9 cellular contexts compared by ENCODE assay signal in the genomic region with DNA sequence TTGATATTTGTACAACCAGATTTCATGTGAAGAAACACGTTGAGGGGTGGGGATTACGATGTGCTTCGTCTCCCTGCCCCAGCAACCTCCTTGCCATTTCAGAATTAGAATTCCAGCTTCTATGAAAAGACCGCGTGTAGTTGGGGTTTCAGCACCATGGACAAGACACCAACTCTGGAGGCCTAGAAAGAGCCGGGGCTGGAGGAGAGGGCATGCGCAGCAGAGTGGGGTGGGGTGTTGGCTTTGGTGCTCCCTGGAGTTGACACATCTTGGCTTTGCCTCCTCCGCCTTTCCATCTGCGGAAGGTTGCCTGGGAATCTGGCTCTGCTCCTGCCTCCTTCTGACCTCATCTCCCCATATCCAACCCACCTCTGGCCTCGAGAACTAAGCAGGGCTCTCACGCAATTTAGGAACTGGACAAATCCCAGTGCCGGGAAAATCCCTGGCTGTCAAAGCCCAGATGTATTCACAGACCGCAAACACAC. TPM values are rescaled to one million over a fixed set of nuclear protein-coding genes. Genes with fewer than 3 reads are reported as not detected.
DNase-seq lines count a peak whose midpoint lies in the region; ATAC-seq and TF ChIP-seq lines count a peak whose summit lies in the region.
"Had no signal": no experiment of that assay in that cellular context is flagged by ENCODE, and none has a peak within 500 bp of the region (broad histone marks: within the 10 kb centered on the region; RNA-seq: fewer than 3 reads in every experiment).

No MANE protein-coding gene starts in this region.

- H3K36me3 ChIP-seq in right atrium auricular region (no peaks in the 10 kb centered on the region), upper lobe of right lung (no peaks in the 10 kb centered on the region)

- no peak overlapping the region for H3K4me3 Mint-ChIP-seq in activated naive CD8-positive, alpha-beta T cell treated with anti-CD3 and anti-CD28 coated beads for 36 hours
- no peak overlapping the region for H3K4me3 Mint-ChIP-seq in activated naive CD8-positive, alpha-beta T cell treated with anti-CD3 and anti-CD28 coated beads, Interleukin-2, amount 50 U/mL, for 24 hours
- H3K4me3 Mint-ChIP-seq in activated CD4-positive, alpha-beta memory T cell treated with anti-CD3 and anti-CD28 coated beads for 36 hours = no peak overlapping the region
- H3K4me3 Mint-ChIP-seq in CD14-positive monocyte = no peak overlapping the region
- H3K4me3 Mint-ChIP-seq: CD4-positive, CD25-positive, alpha-beta regulatory T cell had no signal

- no peak for TF ChIP-seq CTCF in right atrium auricular region (IDR thresholded peaks at IDR 0.05)
- no peak for TF ChIP-seq CTCF in upper lobe of right lung (IDR thresholded peaks at IDR 0.05)
- no peak for TF ChIP-seq CTCF in CD14-positive monocyte (IDR thresholded peaks at IDR 0.05)

- H3K4me3 ChIP-seq in right atrium auricular region (no peak overlapping the region), upper lobe of right lung (no peak overlapping the region)

- H3K27me3 ChIP-seq in right atrium auricular region (no peaks in the 10 kb centered on the region), upper lobe of right lung (peaks cover 14% of the 10 kb centered on the region)

- no peaks in the 10 kb centered on the region for H3K9me3 Mint-ChIP-seq in activated naive CD8-positive, alpha-beta T cell treated with anti-CD3 and anti-CD28 coated beads for 36 hours
- no peaks in the 10 kb centered on the region for H3K9me3 Mint-ChIP-seq in activated naive CD8-positive, alpha-beta T cell treated with anti-CD3 and anti-CD28 coated beads, Interleukin-2, amount 50 U/mL, for 24 hours
- no peaks in the 10 kb centered on the region for H3K9me3 Mint-ChIP-seq in activated CD4-positive, alpha-beta memory T cell treated with anti-CD3 and anti-CD28 coated beads for 36 hours
- H3K9me3 Mint-ChIP-seq in CD14-positive monocyte = peaks cover 0 to 3% (median 0%) of the 10 kb centered on the region in 7 donors
- H3K9me3 Mint-ChIP-seq: CD4-positive, CD25-positive, alpha-beta regulatory T cell had no signal

- POLR2A ChIA-PET in activated CD4-positive, alpha-beta memory T cell treated with anti-CD3 and anti-CD28 coated beads for 36 hours (lab: Charles Lee) = interaction anchor here (0.5 kb wide), 1 partner anchor 1305 kb away, joined by 3 read pairs; no protein-coding TSS in a partner anchor

- no peak overlapping the region for H3K27ac ChIP-seq in right atrium auricular region
- no peak overlapping the region for H3K27ac ChIP-seq in upper lobe of right lung

- ATAC-seq in activated naive CD8-positive, alpha-beta T cell treated with anti-CD3 and anti-CD28 coated beads, Interleukin-2, amount 50 U/mL, for 24 hours = no peak
- ATAC-seq in upper lobe of right lung (peak; percentile 54), HG02973 (IDR thresholded peaks at IDR 0.05; ENCODE audit: unreplicated experiment) (no peak)

- no peaks in the 10 kb centered on the region for H3K9me3 ChIP-seq in right atrium auricular region
- no peaks in the 10 kb centered on the region for H3K9me3 ChIP-seq in upper lobe of right lung

- H3K27ac Mint-ChIP-seq in activated naive CD8-positive, alpha-beta T cell treated with anti-CD3 and anti-CD28 coated beads for 36 hours = no peak overlapping the region
- no peak overlapping the region for H3K27ac Mint-ChIP-seq in activated naive CD8-positive, alpha-beta T cell treated with anti-CD3 and anti-CD28 coated beads, Interleukin-2, amount 50 U/mL, for 24 hours
- H3K27ac Mint-ChIP-seq in activated CD4-positive, alpha-beta memory T cell treated with anti-CD3 and anti-CD28 coated beads for 36 hours = no peak overlapping the region
- peak overlapping the region in 1 of 7 donors; percentile 7 for H3K27ac Mint-ChIP-seq in CD14-positive monocyte
- H3K27ac Mint-ChIP-seq: CD4-positive, CD25-positive, alpha-beta regulatory T cell had no signal

- DNase-seq in activated naive CD8-positive, alpha-beta T cell treated with anti-CD3 and anti-CD28 coated beads for 36 hours = peak; percentile 23
- DNase-seq in activated naive CD8-positive, alpha-beta T cell treated with anti-CD3 and anti-CD28 coated beads, Interleukin-2, amount 50 U/mL, for 24 hours = no peak
- peak; percentile 31 for DNase-seq in activated CD4-positive, alpha-beta memory T cell treated with anti-CD3 and anti-CD28 coated beads for 36 hours
- DNase-seq in right atrium auricular region (ENCODE audit: low spot score) (peak; percentile 78), upper lobe of right lung (no peak), CD14-positive monocyte (ENCODE audit: low spot score) (no peak), occipital lobe (lab: John Stamatoyannopoulos, UW) (no peak)
- DNase-seq: CD4-positive, CD25-positive, alpha-beta regulatory T cell had no signal

- intact Hi-C loops in activated CD4-positive, alpha-beta memory T cell treated with anti-CD3 and anti-CD28 coated beads for 36 hours (cut with micrococcal nuclease) = no loop called here
- intact Hi-C loops in upper lobe of right lung (cut with DNase I) (no loop called here), CD14-positive monocyte (cut with micrococcal nuclease) (no loop called here)

- no peaks in the 10 kb centered on the region for H3K36me3 Mint-ChIP-seq in activated naive CD8-positive, alpha-beta T cell treated with anti-CD3 and anti-CD28 coated beads for 36 hours
- H3K36me3 Mint-ChIP-seq in activated naive CD8-positive, alpha-beta T cell treated with anti-CD3 and anti-CD28 coated beads, Interleukin-2, amount 50 U/mL, for 24 hours (ENCODE audit: low read depth) = no peaks in the 10 kb centered on the region
- H3K36me3 Mint-ChIP-seq in activated CD4-positive, alpha-beta memory T cell treated with anti-CD3 and anti-CD28 coated beads for 36 hours = no peaks in the 10 kb centered on the region
- H3K36me3 Mint-ChIP-seq in CD14-positive monocyte = no peaks in the 10 kb centered on the region

- no peaks in the 10 kb centered on the region for H3K4me1 Mint-ChIP-seq in activated naive CD8-positive, alpha-beta T cell treated with anti-CD3 and anti-CD28 coated beads for 36 hours
- H3K4me1 Mint-ChIP-seq in activated naive CD8-positive, alpha-beta T cell treated with anti-CD3 and anti-CD28 coated beads, Interleukin-2, amount 50 U/mL, for 24 hours = no peaks in the 10 kb centered on the region
- H3K4me1 Mint-ChIP-seq in activated CD4-positive, alpha-beta memory T cell treated with anti-CD3 and anti-CD28 coated beads for 36 hours (ENCODE audit: low read depth) = no peaks in the 10 kb centered on the region
- H3K4me1 Mint-ChIP-seq in CD14-positive monocyte = peaks cover 2% of the 10 kb centered on the region
- H3K4me1 Mint-ChIP-seq: CD4-positive, CD25-positive, alpha-beta regulatory T cell had no signal

- H3K4me1 ChIP-seq in right atrium auricular region (no peaks in the 10 kb centered on the region), upper lobe of right lung (no peaks in the 10 kb centered on the region)

- CTCF ChIA-PET in activated CD4-positive, alpha-beta memory T cell treated with anti-CD3 and anti-CD28 coated beads for 36 hours (lab: Charles Lee) = interaction anchor here (0.7 to 2.6 kb wide), 4 partner anchors 15 to 29 kb away, joined by 3 to 14 read pairs (median 5); no protein-coding TSS in a partner anchor

- H3K27me3 Mint-ChIP-seq in activated naive CD8-positive, alpha-beta T cell treated with anti-CD3 and anti-CD28 coated beads for 36 hours = peaks cover 29% of the 10 kb centered on the region
- H3K27me3 Mint-ChIP-seq in activated naive CD8-positive, alpha-beta T cell treated with anti-CD3 and anti-CD28 coated beads, Interleukin-2, amount 50 U/mL, for 24 hours = peaks cover 5% of the 10 kb centered on the region
- H3K27me3 Mint-ChIP-seq in activated CD4-positive, alpha-beta memory T cell treated with anti-CD3 and anti-CD28 coated beads for 36 hours = peaks cover 2% of the 10 kb centered on the region
- peaks cover 6 to 10% (median 7%) of the 10 kb centered on the region in 3 donors for H3K27me3 Mint-ChIP-seq in CD14-positive monocyte (ENCODE audit: low read depth in 3 of 3)

RNA-seq across cellular contexts. Expression of a gene that starts 11.8 kb away (rescaled TPM):
- total RNA-seq in activated naive CD8-positive, alpha-beta T cell treated with anti-CD3 and anti-CD28 coated beads for 36 hours = not detected
- under 1 TPM; 0.17 to 0.19 TPM for total RNA-seq in activated CD4-positive, alpha-beta memory T cell treated with anti-CD3 and anti-CD28 coated beads for 36 hours
- total RNA-seq in right atrium auricular region (not detected), upper lobe of right lung (not detected), occipital lobe (0.16 TPM)
- not detected for polyA plus RNA-seq in CD14-positive monocyte
- total RNA-seq: CD4-positive, CD25-positive, alpha-beta regulatory T cell had no signal

RNA-seq across cellular contexts. Expression of a gene that starts 32.4 kb away (rescaled TPM):
- 10 to 100 TPM; 20.0 to 22.0 TPM for total RNA-seq in activated naive CD8-positive, alpha-beta T cell treated with anti-CD3 and anti-CD28 coated beads for 36 hours
- 10 to 100 TPM; 25.0 to 31.3 TPM for total RNA-seq in activated CD4-positive, alpha-beta memory T cell treated with anti-CD3 and anti-CD28 coated beads for 36 hours
- total RNA-seq in right atrium auricular region (10 to 100 TPM; 19.5 to 57.2 TPM), upper lobe of right lung (218 TPM), occipital lobe (29.2 TPM)
- not detected for polyA plus RNA-seq in CD14-positive monocyte

Comparison
In these comparisons a context has a peak if more than half of its experiments do, and no peak if none do; other contexts are left out.
1. DNase-seq: peak in activated naive CD8-positive, alpha-beta T cell treated with anti-CD3 and anti-CD28 coated beads for 36 hours (single experiment), activated CD4-positive, alpha-beta memory T cell treated with anti-CD3 and anti-CD28 coated beads for 36 hours (single experiment) and right atrium auricular region (single experiment); none in activated naive CD8-positive, alpha-beta T cell treated with anti-CD3 and anti-CD28 coated beads, Interleukin-2, amount 50 U/mL, for 24 hours (single experiment), upper lobe of right lung (single experiment), CD14-positive monocyte (single experiment) and occipital lobe (single experiment).